16 cellular contexts compared by ENCODE assay signal in genomic region chr4:184355857-184356256, GRCh38.
DNase-seq lines count a peak whose midpoint lies in the region; ATAC-seq, FAIRE-seq and TF ChIP-seq lines count a peak whose summit lies in the region.
"Had no signal": no experiment of that assay in that cellular context is flagged by ENCODE, and none has a peak within 500 bp of the region (broad histone marks: within the 10 kb centered on the region; RNA-seq: fewer than 3 reads in every experiment).

No MANE protein-coding gene starts in this region.

- no peak for DNase-seq in esophagus squamous epithelium (lab: John Stamatoyannopoulos, UW)
- DNase-seq in DMS53 treated with DMSO at 0.1 percent for 48 hours (lab: John Stamatoyannopoulos, UW; ENCODE audit: unreplicated experiment) = no peak
- DNase-seq in Ammon's horn (ENCODE audit: low spot score) = no peak
- DNase-seq in pancreas = no peak
- DNase-seq: DMS79, NCI-H2107, NCI-H748 treated with DMSO at 0.1 percent for 48 hours had no signal

- H3K27ac ChIP-seq in BLaER1 = peak overlapping the region; percentile 89
- H3K27ac ChIP-seq in OCI-LY1 (ENCODE audit: low read depth, low read length, poor library complexity, severe bottlenecking) = peak overlapping the region; percentile 62
- H3K27ac ChIP-seq in esophagus squamous epithelium = peak overlapping the region; percentile 15 to 82 (median 64)
- H3K27ac ChIP-seq in skeletal muscle tissue (ENCODE audit: low read depth, low read length) = peak overlapping the region; percentile 31
- H3K27ac ChIP-seq in pancreas = peak overlapping the region in 1 of 4 donors; percentile 58
- H3K27ac ChIP-seq: cardiac muscle cell had no signal

- H3K27me3 ChIP-seq in BLaER1 (no peaks in the 10 kb centered on the region), OCI-LY1 (ENCODE audit: insufficient read depth, low read length) (no peaks in the 10 kb centered on the region), esophagus squamous epithelium (no peaks in the 10 kb centered on the region), skeletal muscle tissue (ENCODE audit: control insufficient read depth in 3 of 3, insufficient read depth in 3 of 3, low read length in 3 of 3) (no peaks in the 10 kb centered on the region), pancreas (no peaks in the 10 kb centered on the region)
- H3K27me3 ChIP-seq: BE2C, cardiac muscle cell, tibial nerve had no signal

- 41 to 45% methylated on average over 5 of the region's 5 CpGs for WGBS in esophagus squamous epithelium, 2 donors
- WGBS in pancreas, 2 donors = 73 to 76% methylated on average over 5 of the region's 5 CpGs

- peaks cover 13% of the 10 kb centered on the region for H3K9me3 ChIP-seq in BLaER1
- H3K9me3 ChIP-seq in OCI-LY1 (ENCODE audit: low read length) = no peaks in the 10 kb centered on the region
- no peaks in the 10 kb centered on the region for H3K9me3 ChIP-seq in esophagus squamous epithelium
- no peaks in the 10 kb centered on the region for H3K9me3 ChIP-seq in skeletal muscle tissue (ENCODE audit: control insufficient read depth in 3 of 3, low read length in 3 of 3)
- no peaks in the 10 kb centered on the region for H3K9me3 ChIP-seq in pancreas
- H3K9me3 ChIP-seq: BE2C, tibial nerve had no signal

- peak overlapping the region; percentile 89 for H3K4me2 ChIP-seq in BLaER1
- no peak overlapping the region for H3K4me2 ChIP-seq in OCI-LY1 (ENCODE audit: low read length)

- H3K9ac ChIP-seq in BLaER1 (no peak overlapping the region; the same call in 1 of the 2 replicates), OCI-LY1 (ENCODE audit: low read length) (no peak overlapping the region), skeletal muscle tissue (ENCODE audit: low read depth in 1 of 3, low read length in 3 of 3) (no peak overlapping the region)

- TF ChIP-seq CTCF in OCI-LY1 (IDR thresholded peaks at IDR 0.05; ENCODE audit: low read length) = no peak
- TF ChIP-seq CTCF in esophagus squamous epithelium (IDR thresholded peaks at IDR 0.05) = no peak
- TF ChIP-seq CTCF in pancreas (IDR thresholded peaks at IDR 0.05) = no peak

- H2AFZ ChIP-seq in OCI-LY1 (ENCODE audit: low read length) = no peak overlapping the region

- no peak for FAIRE-seq in pancreas (lab: Jason Lieb, UNC)
- FAIRE-seq: H54, islet of Langerhans had no signal

- H3K4me1 ChIP-seq in BLaER1 = peaks cover 61% of the 10 kb centered on the region
- H3K4me1 ChIP-seq in OCI-LY1 (ENCODE audit: insufficient read depth, low read length, severe bottlenecking) = peaks cover 29% of the 10 kb centered on the region
- H3K4me1 ChIP-seq in esophagus squamous epithelium = peaks cover 13 to 40% (median 24%) of the 10 kb centered on the region in 3 donors
- H3K4me1 ChIP-seq in skeletal muscle tissue (ENCODE audit: control insufficient read depth in 3 of 3, insufficient read depth in 3 of 3, low read length in 3 of 3) = peaks cover 9 to 20% (median 12%) of the 10 kb centered on the region in 3 donors
- peaks cover 0 to 5% (median 0%) of the 10 kb centered on the region in 3 donors for H3K4me1 ChIP-seq in pancreas
- H3K4me1 ChIP-seq: BE2C had no signal

- intact Hi-C loops in esophagus squamous epithelium (cut with DNase I) (no loop called here), pancreas (cut with DNase I) (no loop called here)

- TF ChIP-seq POLR2A in esophagus squamous epithelium (IDR thresholded peaks at IDR 0.05) = no peak

- no peak for ATAC-seq in HG03469 (IDR thresholded peaks at IDR 0.05; ENCODE audit: unreplicated experiment)
- ATAC-seq in pancreas = no peak

- H3F3A ChIP-seq in OCI-LY1 (ENCODE audit: insufficient read depth, low read length) = no peaks in the 10 kb centered on the region

- H3K79me2 ChIP-seq in OCI-LY1 (ENCODE audit: insufficient read depth, low read length) = no peaks in the 10 kb centered on the region

- H3K4me3 ChIP-seq in BLaER1 = no peak overlapping the region
- no peak overlapping the region for H3K4me3 ChIP-seq in OCI-LY1 (ENCODE audit: low read depth, low read length, poor library complexity, severe bottlenecking)
- H3K4me3 ChIP-seq in esophagus squamous epithelium = no peak overlapping the region
- no peak overlapping the region for H3K4me3 ChIP-seq in skeletal muscle tissue (ENCODE audit: low read length in 3 of 3)
- no peak overlapping the region for H3K4me3 ChIP-seq in pancreas
- H3K4me3 ChIP-seq: cardiac muscle cell, tibial nerve had no signal

- no peaks in the 10 kb centered on the region for H3K9me2 ChIP-seq in OCI-LY1 (ENCODE audit: low read depth, low read length)

- no peaks in the 10 kb centered on the region for H3K36me3 ChIP-seq in BLaER1
- H3K36me3 ChIP-seq in OCI-LY1 (ENCODE audit: insufficient read depth, low read length) = no peaks in the 10 kb centered on the region; the same call in 1 of the 2 replicates
- no peaks in the 10 kb centered on the region for H3K36me3 ChIP-seq in esophagus squamous epithelium
- H3K36me3 ChIP-seq in skeletal muscle tissue (ENCODE audit: control insufficient read depth in 3 of 3, insufficient read depth in 3 of 3, low read length in 3 of 3) = no peaks in the 10 kb centered on the region
- H3K36me3 ChIP-seq in pancreas = no peaks in the 10 kb centered on the region
- H3K36me3 ChIP-seq: BE2C, cardiac muscle cell, tibial nerve had no signal

- H4K20me1 ChIP-seq in BLaER1 (no peaks in the 10 kb centered on the region), OCI-LY1 (ENCODE audit: insufficient read depth, low read length) (no peaks in the 10 kb centered on the region)
